In genomic region chr7:137932881-137933269, GRCh38 we compare ENCODE assay signal across 9 cellular contexts.
A peak's percentile ranks its signal among the peaks of the same experiment; 100 is the strongest.
DNase-seq lines count a peak whose midpoint lies in the region; ATAC-seq and TF ChIP-seq lines count a peak whose summit lies in the region.
"Had no signal": no experiment of that assay in that cellular context is flagged by ENCODE, and none has a peak within 500 bp of the region (broad histone marks: within the 10 kb centered on the region; RNA-seq: fewer than 3 reads in every experiment).

No MANE protein-coding gene starts in this region.

- H3K27ac ChIP-seq in body of pancreas: peak overlapping the region; percentile 10 to 44 (median 35)
- peak overlapping the region; percentile 73 for H3K27ac ChIP-seq in stomach smooth muscle (ENCODE audit: low read length)

- H3K36me3 ChIP-seq in body of pancreas (replicated peaks in 1 of 2; ENCODE audit: insufficient read depth in 1 of 2, low read depth in 2 of 2): no peaks in the 10 kb centered on the region
- H3K36me3 ChIP-seq in stomach smooth muscle (ENCODE audit: control insufficient read depth in 2 of 2, insufficient read depth in 2 of 2, low read length in 2 of 2): peaks cover 2% of the 10 kb centered on the region in 2 donors

- H3K9ac ChIP-seq in stomach smooth muscle (ENCODE audit: low read length in 2 of 2): no peak overlapping the region

- WGBS in body of pancreas, 2 donors: 30 to 45% methylated on average over 5 of the region's 5 CpGs

- ATAC-seq in body of pancreas (peak; percentile 44), GM21447 (IDR thresholded peaks at IDR 0.05; ENCODE audit: unreplicated experiment) (no peak), HG03520 (IDR thresholded peaks at IDR 0.05; ENCODE audit: unreplicated experiment) (no peak), HG02759 (IDR thresholded peaks at IDR 0.05; ENCODE audit: unreplicated experiment) (no peak)

- intact Hi-C loops in body of pancreas (cut with DNase I): no loop called here

- no peak for TF ChIP-seq CTCF in body of pancreas (IDR thresholded peaks at IDR 0.05)

- TF ChIP-seq POLR2A in body of pancreas (IDR thresholded peaks at IDR 0.05): no peak

- DNase-seq in H4 (ENCODE audit: low spot score): peak; percentile 77
- no peak for DNase-seq in body of pancreas
- peak; percentile 74 for DNase-seq in islet precursor cell
- no peak for DNase-seq in mucosa of gallbladder (ENCODE audit: low spot score)
- DNase-seq: NCI-H1048 had no signal

- H3K4me3 ChIP-seq in body of pancreas (no peak overlapping the region), stomach smooth muscle (ENCODE audit: low read length in 2 of 2) (peak overlapping the region in 1 of 2 donors; percentile 24)

- H3K27me3 ChIP-seq in body of pancreas (no peaks in the 10 kb centered on the region), stomach smooth muscle (ENCODE audit: control insufficient read depth in 1 of 2, insufficient read depth in 2 of 2, low read length in 2 of 2) (no peaks in the 10 kb centered on the region)

- H3K9me3 ChIP-seq in body of pancreas (no peaks in the 10 kb centered on the region), stomach smooth muscle (ENCODE audit: control insufficient read depth in 2 of 2, low read length in 2 of 2) (no peaks in the 10 kb centered on the region)

- H3K4me1 ChIP-seq in body of pancreas (peaks cover 49% of the 10 kb centered on the region), stomach smooth muscle (ENCODE audit: control insufficient read depth, insufficient read depth, low read length) (peaks cover 34% of the 10 kb centered on the region)

Comparison
In these comparisons a context has a peak if more than half of its experiments do, and no peak if none do; other contexts are left out.
1. DNase-seq: peak in H4 (single experiment) and islet precursor cell (single experiment); none in body of pancreas (0 of 4) and mucosa of gallbladder (single experiment).